ENCODE assay signal across 8 cellular contexts in the genomic region with DNA sequence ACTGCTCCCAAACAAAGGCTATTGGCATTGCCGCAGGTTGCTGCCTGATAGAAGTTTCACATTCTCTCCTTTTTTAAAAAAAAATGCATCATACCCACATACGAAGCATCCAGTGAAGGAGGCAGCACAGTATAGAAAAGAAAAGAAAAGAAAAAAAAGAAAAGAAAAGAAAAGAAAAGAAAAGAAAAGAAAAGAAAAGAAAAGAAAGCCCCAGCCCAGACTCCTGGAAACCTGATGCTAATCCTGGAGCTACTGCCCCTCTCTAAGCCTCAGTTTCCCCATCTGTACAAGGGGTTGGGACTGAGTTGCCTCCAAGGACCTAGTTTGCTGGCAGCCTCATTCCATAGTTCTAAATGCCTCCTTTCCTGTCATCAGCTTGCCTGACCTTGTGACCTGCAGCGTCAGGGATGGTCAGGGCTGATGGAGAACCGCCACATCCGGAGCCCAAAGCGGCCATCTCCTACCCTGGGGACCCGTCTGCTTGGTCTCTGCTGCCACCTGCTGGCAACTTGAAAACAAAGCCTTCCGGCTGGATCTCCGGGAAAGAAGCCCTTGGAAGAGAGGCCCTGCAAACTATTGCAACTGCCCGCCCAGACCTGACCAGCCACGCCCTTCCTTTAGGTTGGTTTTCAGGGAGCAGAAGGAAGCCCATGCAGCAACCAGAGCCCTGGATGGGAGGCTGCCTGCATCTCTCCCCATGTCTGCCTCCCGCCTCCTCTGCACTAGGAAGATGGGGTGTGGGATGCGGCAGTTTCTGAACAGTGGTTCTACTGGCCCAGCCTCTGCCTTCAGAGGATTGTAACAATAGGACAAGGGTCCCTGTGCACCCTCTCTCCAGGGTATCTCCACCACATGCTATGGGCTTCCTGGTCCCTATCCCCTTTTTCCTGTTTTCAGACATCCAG. TPM values are rescaled to one million over a fixed set of nuclear protein-coding genes. Genes with fewer than 3 reads are reported as not detected.
A peak's percentile ranks its signal among the peaks of the same experiment; 100 is the strongest.
DNase-seq lines count a peak whose midpoint lies in the region; ATAC-seq, FAIRE-seq and TF ChIP-seq lines count a peak whose summit lies in the region.

No MANE protein-coding gene starts in this region.

- H3K4me3 Mint-ChIP-seq in activated CD4-positive, alpha-beta memory T cell treated with anti-CD3 and anti-CD28 coated beads for 36 hours = no peak overlapping the region

- no peak for ATAC-seq in GM21447 (IDR thresholded peaks at IDR 0.05; ENCODE audit: unreplicated experiment)

- H3K4me3 ChIP-seq in AG10803 (ENCODE audit: low read length) (no peak overlapping the region), mesenchymal stem cell (ENCODE audit: insufficient read depth in 1 of 2, low read depth in 1 of 2, low read length in 2 of 2) (no peak overlapping the region)

- intact Hi-C loops in activated CD4-positive, alpha-beta memory T cell treated with anti-CD3 and anti-CD28 coated beads for 36 hours (cut with micrococcal nuclease) = loop anchor here (1.0 to 5.0 kb wide), 2 partner anchors 715 to 835 kb away; no protein-coding TSS in a partner anchor

- no peak overlapping the region for H2AFZ ChIP-seq in mesenchymal stem cell (ENCODE audit: low read depth, low read length)

- H4K8ac ChIP-seq in mesenchymal stem cell (ENCODE audit: low read length) = no peak overlapping the region

- POLR2A ChIA-PET in activated CD4-positive, alpha-beta memory T cell treated with anti-CD3 and anti-CD28 coated beads for 36 hours (lab: Charles Lee) = no interaction called here

- no peak overlapping the region for H2BK12ac ChIP-seq in mesenchymal stem cell (ENCODE audit: low read length in 2 of 2)

- peak overlapping the region in 1 of 2 experiments; percentile 48 for H3K23ac ChIP-seq in mesenchymal stem cell (ENCODE audit: low read length in 2 of 2)

- no peaks in the 10 kb centered on the region for H3K9me3 Mint-ChIP-seq in activated CD4-positive, alpha-beta memory T cell treated with anti-CD3 and anti-CD28 coated beads for 36 hours

- no peak overlapping the region for H4K91ac ChIP-seq in mesenchymal stem cell (ENCODE audit: low read length)

- no peak overlapping the region for H3K9ac ChIP-seq in mesenchymal stem cell (ENCODE audit: low read length)

- no peak overlapping the region for H3K4me2 ChIP-seq in mesenchymal stem cell (ENCODE audit: low read length, poor library complexity, severe bottlenecking)

- TF ChIP-seq CTCF in AG10803 (conservative IDR thresholded peaks at IDR 0.05; ENCODE audit: low read length) = peak; percentile 85

- no peak overlapping the region for H3K18ac ChIP-seq in mesenchymal stem cell (ENCODE audit: low read depth in 1 of 2, low read length in 2 of 2)

- no peaks in the 10 kb centered on the region for H3K4me1 ChIP-seq in mesenchymal stem cell (ENCODE audit: control insufficient read depth, insufficient read depth, low read depth, low read length)

- peaks cover 24 to 26% of the 10 kb centered on the region in 2 experiments for H3K27me3 ChIP-seq in mesenchymal stem cell (ENCODE audit: control insufficient read depth in 1 of 2, insufficient read depth in 1 of 2, low read length in 2 of 2)

- no peaks in the 10 kb centered on the region for H3K9me3 ChIP-seq in mesenchymal stem cell (ENCODE audit: control insufficient read depth, low read length)

- no peak overlapping the region for H3K27ac Mint-ChIP-seq in activated CD4-positive, alpha-beta memory T cell treated with anti-CD3 and anti-CD28 coated beads for 36 hours

- no peak overlapping the region for H2BK5ac ChIP-seq in mesenchymal stem cell (ENCODE audit: low read depth, low read length, poor library complexity, severe bottlenecking)

- H3K14ac ChIP-seq in mesenchymal stem cell (ENCODE audit: low read length in 2 of 2) = no peak overlapping the region

- H2AK5ac ChIP-seq in mesenchymal stem cell (ENCODE audit: low read length, severe bottlenecking) = no peak overlapping the region

- H2BK15ac ChIP-seq in mesenchymal stem cell (ENCODE audit: low read depth, poor library complexity, severe bottlenecking) = no peak overlapping the region

- TF ChIP-seq POLR2A in H54 (IDR thresholded peaks at IDR 0.05; ENCODE audit: low read depth, low read length) = no peak

- H3K79me1 ChIP-seq in mesenchymal stem cell (replicated peaks; ENCODE audit: low read length, poor library complexity, severe bottlenecking) = no peaks in the 10 kb centered on the region

- FAIRE-seq in H54 (lab: Jason Lieb, UNC) = peak; percentile 80

- DNase-seq in AG10803 (ENCODE audit: low read depth) (peak; percentile 68), H54 (ENCODE audit: insufficient read length, low spot score) (peak; percentile 89), NCI-H774 (lab: John Stamatoyannopoulos, UW) (peak; percentile 30), mesenchymal stem cell (peak; percentile 74)
- peak; percentile 83 for DNase-seq in activated CD4-positive, alpha-beta memory T cell treated with anti-CD3 and anti-CD28 coated beads for 36 hours
- peak; percentile 49 for DNase-seq in effector CD8-positive, alpha-beta T cell (lab: John Stamatoyannopoulos, UW)
- DNase-seq in stimulated activated CD8-positive, alpha-beta memory T cell treated with anti-CD3 and anti-CD28 coated beads, Interleukin-2, amount 100 ng/mL, for 1 hour (ENCODE audit: low read depth in 2 of 2) = peak; percentile 38 to 50

- peaks cover 2% of the 10 kb centered on the region for H3K4me1 Mint-ChIP-seq in activated CD4-positive, alpha-beta memory T cell treated with anti-CD3 and anti-CD28 coated beads for 36 hours (ENCODE audit: low read depth)

- CTCF ChIA-PET in activated CD4-positive, alpha-beta memory T cell treated with anti-CD3 and anti-CD28 coated beads for 36 hours (lab: Charles Lee) = interaction anchor here (0.9 to 3.7 kb wide), 8 partner anchors 9 to 838 kb away, joined by 3 to 17 read pairs (median 6); a partner anchor contains a TSS

- no peak overlapping the region for H3K4ac ChIP-seq in mesenchymal stem cell (ENCODE audit: low read depth in 1 of 2, low read length in 2 of 2)

- WGBS in mesenchymal stem cell = 18% methylated on average over 11 of the region's 13 CpGs

- no peak overlapping the region for H2BK120ac ChIP-seq in mesenchymal stem cell (ENCODE audit: low read depth, low read length)

- no peak overlapping the region for H3K27ac ChIP-seq in mesenchymal stem cell (ENCODE audit: low read length, poor library complexity, severe bottlenecking)

- no peaks in the 10 kb centered on the region for H3K36me3 Mint-ChIP-seq in activated CD4-positive, alpha-beta memory T cell treated with anti-CD3 and anti-CD28 coated beads for 36 hours

- H3K27me3 Mint-ChIP-seq in activated CD4-positive, alpha-beta memory T cell treated with anti-CD3 and anti-CD28 coated beads for 36 hours = peaks cover 23% of the 10 kb centered on the region

- H3K36me3 ChIP-seq in mesenchymal stem cell (ENCODE audit: control insufficient read depth in 1 of 2, insufficient read depth in 2 of 2, low read depth in 1 of 2, low read length in 2 of 2) = no peaks in the 10 kb centered on the region

RNA-seq across cellular contexts. Expression of a gene that starts 13.0 kb away (rescaled TPM):
- not detected for total RNA-seq in activated CD4-positive, alpha-beta memory T cell treated with anti-CD3 and anti-CD28 coated beads for 36 hours
- polyA plus RNA-seq in mesenchymal stem cell (2013, experiment 1 of 2) = not detected
- polyA plus RNA-seq in mesenchymal stem cell (2013, experiment 2 of 2) = not detected

RNA-seq across cellular contexts. Expression of a gene that starts 22.3 kb away (rescaled TPM):
- 10 to 100 TPM; 16.7 to 16.9 TPM for total RNA-seq in activated CD4-positive, alpha-beta memory T cell treated with anti-CD3 and anti-CD28 coated beads for 36 hours
- polyA plus RNA-seq in mesenchymal stem cell (2013, experiment 1 of 2) = 3.9 TPM
- 3.5 TPM for polyA plus RNA-seq in mesenchymal stem cell (2013, experiment 2 of 2)

Comparison
In these comparisons a context has a peak if more than half of its experiments do, and no peak if none do; other contexts are left out.
1. DNase-seq: peak in every context shown above with its lines; median percentile 89 in H54; 83 in activated CD4-positive, alpha-beta memory T cell treated with anti-CD3 and anti-CD28 coated beads for 36 hours; 74 in mesenchymal stem cell; 68 in AG10803; 49 in effector CD8-positive, alpha-beta T cell; 44 in stimulated activated CD8-positive, alpha-beta memory T cell treated with anti-CD3 and anti-CD28 coated beads, Interleukin-2, amount 100 ng/mL, for 1 hour; 30 in NCI-H774.